25 cellular contexts compared by ENCODE assay signal in genomic region chr2:145617420-145617819, GRCh38.
"Had no signal": no experiment of that assay in that cellular context is flagged by ENCODE, and none has a peak within 500 bp of the region (broad histone marks: within the 10 kb centered on the region; RNA-seq: fewer than 3 reads in every experiment).

No MANE protein-coding gene starts in this region.

- FAIRE-seq: endometrium, frontal cortex, small intestine had no signal

- H3K36me3 ChIP-seq: colonic mucosa, left lung, lower lobe of right lung, stomach, thyroid gland, upper lobe of left lung had no signal

- H3K27me3 ChIP-seq: body of pancreas, colonic mucosa, left lung, stomach, thyroid gland, upper lobe of left lung had no signal

- H3K9me3 ChIP-seq: body of pancreas, colonic mucosa, lower lobe of right lung, mucosa of descending colon, stomach, thyroid gland, upper lobe of left lung had no signal

- H3K27ac ChIP-seq: body of pancreas, colonic mucosa, left lung, lower lobe of right lung, stomach, thyroid gland, upper lobe of left lung, VCaP had no signal

- ATAC-seq: activated CD4-positive, CD25-positive, alpha-beta regulatory T cell treated with anti-CD3 and anti-CD28 coated beads, Interleukin-2, amount 50 U/mL, for 24 hours; body of pancreas; left lung; lower lobe of right lung; mucosa of descending colon; natural killer cell treated with Interleukin-12 subunit alpha and Interleukin-12 subunit beta and Interleukin-15 and Interleukin-18, amount 100 ng/mL, for 72 hours; sciatic nerve; stimulated activated naive B cell treated with anti-CD40 and anti-IgM and Interleukin-4, amounts not matched to agents 10 μg/mL and 1 μg/mL and 100 μg/mL, for 72 hours had no signal

- DNase-seq: activated CD4-positive, alpha-beta T cell treated with anti-CD3 and anti-CD28 coated beads for 48 hours; activated CD4-positive, alpha-beta T cell treated with anti-CD3 and anti-CD28 coated beads, Interleukin-2, amount 50 U/mL, for 48 hours; activated CD8-positive, alpha-beta memory T cell treated with anti-CD3 and anti-CD28 coated beads for 24 hours; activated effector memory CD4-positive, alpha-beta T cell treated with Interleukin-2 at 50 U/mL for 16 hours; activated naive CD4-positive, alpha-beta T cell treated with Interleukin-2 at 50 U/mL for 16 hours; anterior cingulate cortex; body of pancreas; colonic mucosa; effector CD8-positive, alpha-beta T cell; left lung; lower lobe of right lung; mucosa of descending colon; small intestine; stimulated activated CD4-positive, alpha-beta T cell treated with anti-CD3 and anti-CD28 coated beads, Interleukin-1b, Interleukin-23, amount 100 ng/mL, for 48 hours; stimulated activated naive B cell treated with anti-CD40 and anti-IgM and Interleukin-4, amounts not matched to agents 10 μg/mL and 1 μg/mL and 100 μg/mL, for 72 hours; stomach; T-helper 9 cell; thyroid gland; upper lobe of left lung had no signal

- H3K4me1 ChIP-seq: body of pancreas, colonic mucosa, left lung, lower lobe of right lung, stomach, thyroid gland, upper lobe of left lung had no signal

- H3K4me3 ChIP-seq: body of pancreas, colonic mucosa, left lung, lower lobe of right lung, mucosa of descending colon, stomach, thyroid gland, upper lobe of left lung had no signal
